In genomic region chr9:123778232-123778902, GRCh38 we compare ENCODE assay signal across 19 cellular contexts.
"Had no signal": no experiment of that assay in that cellular context is flagged by ENCODE, and none has a peak within 500 bp of the region (broad histone marks: within the 10 kb centered on the region; RNA-seq: fewer than 3 reads in every experiment).

No MANE protein-coding gene starts in this region.

- H3K4me3 ChIP-seq: hepatocyte, lung, pancreas, stomach, thoracic aorta had no signal

- H3K79me2 ChIP-seq: hepatocyte had no signal

- H2AFZ ChIP-seq: hepatocyte had no signal

- H3K4me2 ChIP-seq: hepatocyte had no signal

- H3K36me3 ChIP-seq: pancreas, stomach, thoracic aorta had no signal

- H3K9me3 ChIP-seq: pancreas, stomach, thoracic aorta had no signal

- H3K27ac ChIP-seq: hepatocyte, pancreas, stomach, thoracic aorta had no signal

- H3K4me1 ChIP-seq: pancreas had no signal

- H3K27me3 ChIP-seq: hepatocyte, pancreas, stomach had no signal

- FAIRE-seq: colon, frontal cortex, pancreas, small intestine, urothelium cell line had no signal

- ATAC-seq: left colon, left ventricle myocardium superior, pancreas, right cardiac atrium had no signal

- DNase-seq: left colon; left ventricle myocardium superior; mesenchymal stem cell; naive B cell; occipital lobe; pancreas; right cardiac atrium; small intestine; stimulated activated CD4-positive, alpha-beta T cell treated with anti-CD3 and anti-CD28 coated beads, Interleukin-12 subunit alpha, Interleukin-12 subunit beta, amount 100 ng/mL, for 4 hours; stimulated activated naive CD4-positive, alpha-beta T cell; stomach; substantia nigra; trophoblast cell had no signal
